In the genomic region with DNA sequence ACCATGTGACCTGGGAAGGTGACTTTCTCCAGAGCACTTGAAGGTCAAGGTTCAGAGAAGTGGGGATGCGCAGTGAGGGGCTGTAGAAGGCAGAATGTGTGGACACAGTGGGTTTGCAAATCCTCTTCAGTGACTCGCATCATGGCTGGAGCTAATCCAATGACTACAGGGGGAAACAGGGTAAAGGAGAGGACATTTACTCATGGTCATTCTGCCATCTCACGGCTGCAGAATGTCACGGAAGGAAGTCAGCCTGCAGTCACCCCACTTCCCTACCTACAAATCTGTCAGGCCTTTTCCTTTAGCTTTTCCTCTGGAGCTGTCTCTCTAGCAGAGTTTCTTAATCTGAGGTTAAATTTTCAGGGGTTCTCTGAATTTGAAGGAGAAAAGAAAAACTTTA, we compare ENCODE assay signal across 25 cellular contexts.
DNase-seq lines count a peak whose midpoint lies in the region; ATAC-seq and TF ChIP-seq lines count a peak whose summit lies in the region.
"Had no signal": no experiment of that assay in that cellular context is flagged by ENCODE, and none has a peak within 500 bp of the region (broad histone marks: within the 10 kb centered on the region; RNA-seq: fewer than 3 reads in every experiment).

No MANE protein-coding gene starts in this region.

- no peaks in the 10 kb centered on the region for H3K9me3 ChIP-seq in mesenchymal stem cell (ENCODE audit: control insufficient read depth, low read length)
- no peaks in the 10 kb centered on the region for H3K9me3 ChIP-seq in sigmoid colon
- H3K9me3 ChIP-seq: neutrophil, upper lobe of right lung had no signal

- no peak overlapping the region for H2BK15ac ChIP-seq in mesenchymal stem cell (ENCODE audit: low read depth, poor library complexity, severe bottlenecking)

- peaks cover 0 to 24% of the 10 kb centered on the region in 2 donors for H3K27me3 Mint-ChIP-seq in effector memory CD8-positive, alpha-beta T cell
- H3K27me3 Mint-ChIP-seq: dendritic cell treated with granulocyte-macrophage colony-stimulating factor and Interleukin-4, amounts not matched to agents 40 ng/mL and 50 ng/mL, for 4 days had no signal

- in situ Hi-C loops in G401 (cut with HindIII; ENCODE audit: low sequenced_read_pairs) = no loop called here

- DNase-seq in Daoy (ENCODE audit: low read depth) = peak; percentile 63
- peak; percentile 84 for DNase-seq in M059J (ENCODE audit: low read depth)
- peak; percentile 8 for DNase-seq in dermis blood vessel endothelial cell
- DNase-seq in mesenchymal stem cell = peak; percentile 13
- DNase-seq in ureter (ENCODE audit: low spot score) = no peak
- no peak for DNase-seq in effector memory CD8-positive, alpha-beta T cell
- no peak for DNase-seq in G401 (ENCODE audit: low spot score)
- DNase-seq in sigmoid colon = no peak
- DNase-seq: activated CD4-positive, alpha-beta T cell treated with anti-CD3 and anti-CD28 coated beads for 4 hours; activated naive CD4-positive, alpha-beta T cell treated with Interleukin-2 at 50 U/mL for 16 hours; activated T-cell treated with anti-CD3 and anti-CD28 coated beads, Interleukin-2, amount 50 U/mL, for 4 hours; left colon; NCI-H187 treated with DMSO at 0.1 percent for 48 hours; NCI-H526; small intestine; stimulated activated CD4-positive, alpha-beta T cell treated with anti-CD3 and anti-CD28 coated beads, Interleukin-1b, Interleukin-23, amount 100 ng/mL, for 48 hours; substantia nigra; upper lobe of right lung had no signal

- no peak overlapping the region for H4K91ac ChIP-seq in mesenchymal stem cell (ENCODE audit: low read length)

- no peak overlapping the region for H2BK5ac ChIP-seq in mesenchymal stem cell (ENCODE audit: low read depth, low read length, poor library complexity, severe bottlenecking)

- no peak overlapping the region for H2AK5ac ChIP-seq in mesenchymal stem cell (ENCODE audit: low read length, severe bottlenecking)

- H3K23ac ChIP-seq in mesenchymal stem cell (ENCODE audit: low read length in 2 of 2) = no peak overlapping the region

- H3K27ac Mint-ChIP-seq in effector memory CD8-positive, alpha-beta T cell = no peak overlapping the region
- H3K27ac Mint-ChIP-seq: dendritic cell treated with granulocyte-macrophage colony-stimulating factor and Interleukin-4, amounts not matched to agents 40 ng/mL and 50 ng/mL, for 4 days; memory B cell; T-helper 1 cell treated with Interleukin-12 subunit alpha and Interleukin-12 subunit beta and Interleukin-4 antibody, amounts not matched to agents 30 μg/mL and 1 μg/mL, for 36 hours had no signal

- no peaks in the 10 kb centered on the region for H3K36me3 ChIP-seq in mesenchymal stem cell (ENCODE audit: control insufficient read depth in 1 of 2, insufficient read depth in 2 of 2, low read depth in 1 of 2, low read length in 2 of 2)
- H3K36me3 ChIP-seq in sigmoid colon = no peaks in the 10 kb centered on the region
- H3K36me3 ChIP-seq: neutrophil, upper lobe of right lung had no signal

- no peak overlapping the region for H4K8ac ChIP-seq in mesenchymal stem cell (ENCODE audit: low read length)

- H3K18ac ChIP-seq in mesenchymal stem cell (ENCODE audit: low read depth in 1 of 2, low read length in 2 of 2) = no peak overlapping the region

- no peaks in the 10 kb centered on the region for H3K27me3 ChIP-seq in mesenchymal stem cell (ENCODE audit: control insufficient read depth in 1 of 2, insufficient read depth in 1 of 2, low read length in 2 of 2)
- H3K27me3 ChIP-seq in sigmoid colon = no peaks in the 10 kb centered on the region
- H3K27me3 ChIP-seq: neutrophil, upper lobe of right lung had no signal

- no peaks in the 10 kb centered on the region for H3K36me3 Mint-ChIP-seq in effector memory CD8-positive, alpha-beta T cell (ENCODE audit: insufficient read depth)
- H3K36me3 Mint-ChIP-seq: memory B cell had no signal

- no peak overlapping the region for H2BK12ac ChIP-seq in mesenchymal stem cell (ENCODE audit: low read length in 2 of 2)

- no peak for ATAC-seq in effector memory CD8-positive, alpha-beta T cell (replicated peaks)
- ATAC-seq: activated T-cell treated with anti-CD3 and anti-CD28 coated beads, Interleukin-2, amount 50 U/mL, for 4 hours; left colon; upper lobe of right lung had no signal

- H3K14ac ChIP-seq in mesenchymal stem cell (ENCODE audit: low read length in 2 of 2) = no peak overlapping the region

- TF ChIP-seq CTCF in sigmoid colon (IDR thresholded peaks at IDR 0.05) = no peak

- TF ChIP-seq POLR2A in sigmoid colon (IDR thresholded peaks at IDR 0.05) = no peak

- H2AFZ ChIP-seq in mesenchymal stem cell (ENCODE audit: low read depth, low read length) = no peak overlapping the region

- H3K79me1 ChIP-seq in mesenchymal stem cell (replicated peaks; ENCODE audit: low read length, poor library complexity, severe bottlenecking) = no peaks in the 10 kb centered on the region

- 80% methylated on average over 2 of the region's 4 CpGs for WGBS in mesenchymal stem cell
- 73 to 81% methylated on average over 4 of the region's 4 CpGs for WGBS in sigmoid colon, 2 donors

- no peaks in the 10 kb centered on the region for H3K4me1 Mint-ChIP-seq in effector memory CD8-positive, alpha-beta T cell (ENCODE audit: low read depth in 2 of 2)
- H3K4me1 Mint-ChIP-seq: memory B cell had no signal

- no peak overlapping the region for H3K4me3 ChIP-seq in mesenchymal stem cell (ENCODE audit: insufficient read depth in 1 of 2, low read depth in 1 of 2, low read length in 2 of 2)
- no peak overlapping the region for H3K4me3 ChIP-seq in sigmoid colon
- H3K4me3 ChIP-seq: upper lobe of right lung had no signal

- H3K4me2 ChIP-seq in mesenchymal stem cell (ENCODE audit: low read length, poor library complexity, severe bottlenecking) = no peak overlapping the region
- H3K4me2 ChIP-seq: KMS-11 had no signal

- H3K4me1 ChIP-seq in mesenchymal stem cell (ENCODE audit: control insufficient read depth, insufficient read depth, low read depth, low read length) (peaks cover 5% of the 10 kb centered on the region), sigmoid colon (peaks cover 0 to under 1% (median 0%) of the 10 kb centered on the region in 4 donors)
- H3K4me1 ChIP-seq: upper lobe of right lung had no signal

- no peak overlapping the region for H2BK120ac ChIP-seq in mesenchymal stem cell (ENCODE audit: low read depth, low read length)

- no peaks in the 10 kb centered on the region for H3K9me3 Mint-ChIP-seq in effector memory CD8-positive, alpha-beta T cell
- H3K9me3 Mint-ChIP-seq: activated T-cell treated with anti-CD3 and anti-CD28 coated beads, Interleukin-2, amount 50 U/mL, for 4 hours; dendritic cell treated with granulocyte-macrophage colony-stimulating factor and Interleukin-4, amounts not matched to agents 40 ng/mL and 50 ng/mL, for 4 days; memory B cell; T-helper 1 cell treated with Interleukin-12 subunit alpha and Interleukin-12 subunit beta and Interleukin-4 antibody, amounts not matched to agents 30 μg/mL and 1 μg/mL, for 36 hours had no signal

- H3K4ac ChIP-seq in mesenchymal stem cell (ENCODE audit: low read depth in 1 of 2, low read length in 2 of 2) = no peak overlapping the region

- intact Hi-C loops in sigmoid colon (cut with DNase I) = no loop called here

- H3K27ac ChIP-seq in mesenchymal stem cell (ENCODE audit: low read length, poor library complexity, severe bottlenecking) = no peak overlapping the region
- H3K27ac ChIP-seq in sigmoid colon = no peak overlapping the region
- H3K27ac ChIP-seq: C4-2B, epithelial cell of prostate, KMS-11, neutrophil, upper lobe of right lung had no signal

- no peak overlapping the region for H3K9ac ChIP-seq in mesenchymal stem cell (ENCODE audit: low read length)
- H3K9ac ChIP-seq: KMS-11 had no signal

- H3K4me3 Mint-ChIP-seq in effector memory CD8-positive, alpha-beta T cell = no peak overlapping the region
- H3K4me3 Mint-ChIP-seq: activated T-cell treated with anti-CD3 and anti-CD28 coated beads, Interleukin-2, amount 50 U/mL, for 4 hours; dendritic cell treated with granulocyte-macrophage colony-stimulating factor and Interleukin-4, amounts not matched to agents 40 ng/mL and 50 ng/mL, for 4 days; memory B cell; T-helper 1 cell treated with Interleukin-12 subunit alpha and Interleukin-12 subunit beta and Interleukin-4 antibody, amounts not matched to agents 30 μg/mL and 1 μg/mL, for 36 hours had no signal

- no peak for TF ChIP-seq EP300 in sigmoid colon (IDR thresholded peaks at IDR 0.05)

Comparison
In these comparisons a context has a peak if more than half of its experiments do, and no peak if none do; other contexts are left out.
1. DNase-seq: peak in Daoy (single experiment), M059J (single experiment), dermis blood vessel endothelial cell (single experiment) and mesenchymal stem cell (single experiment); none in ureter (single experiment), effector memory CD8-positive, alpha-beta T cell (0 of 3), G401 (single experiment) and sigmoid colon (single experiment).